8 cellular contexts compared by ENCODE assay signal in the genomic region with DNA sequence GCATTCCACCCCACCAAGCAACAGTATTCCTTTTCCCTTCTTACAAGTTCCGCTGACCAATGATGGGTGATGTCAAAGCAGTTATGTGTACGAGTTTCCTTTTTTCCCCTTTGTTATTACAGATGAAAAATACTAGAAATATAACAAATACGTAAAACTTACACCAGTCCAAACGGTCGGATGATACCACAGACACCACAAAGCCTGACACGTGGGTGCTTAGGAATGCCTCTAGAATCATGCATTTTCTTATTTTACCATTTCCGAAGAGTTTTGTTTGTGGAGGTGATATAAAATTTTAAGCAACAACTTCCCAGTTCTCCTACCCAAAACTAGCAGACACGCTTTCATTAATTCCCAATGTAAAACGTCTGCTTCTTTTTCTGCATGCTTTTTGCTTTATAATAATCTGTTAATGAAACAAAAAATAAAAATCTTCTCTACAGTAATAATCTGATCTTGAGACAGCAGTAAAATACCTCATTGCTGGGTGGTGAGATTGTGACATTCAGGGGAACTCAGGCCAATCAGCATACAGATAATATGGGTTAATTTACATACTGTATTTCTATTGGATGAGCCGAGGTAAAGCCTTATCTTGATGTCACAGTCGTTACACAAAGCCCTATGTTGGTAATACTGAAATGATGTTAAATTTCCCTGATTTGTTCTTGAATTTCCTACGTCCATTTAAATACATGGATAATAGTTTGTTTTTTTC. TPM values are rescaled to one million over a fixed set of nuclear protein-coding genes. Genes with fewer than 3 reads are reported as not detected.
DNase-seq lines count a peak whose midpoint lies in the region; ATAC-seq lines count a peak whose summit lies in the region.

No MANE protein-coding gene starts in this region.

- peaks cover 10% of the 10 kb centered on the region for H3K4me1 Mint-ChIP-seq in activated T-helper 2 cell treated with anti-CD3 and anti-CD28 coated beads, Interferon-gamma antibody, Interleukin-2, Interleukin-4, amounts not matched to agents 10 μg/mL and 5 μg/mL and 100 μg/mL, durations not matched to agents 14 hours and 24 hours and 36 hours (ENCODE audit: low read depth)

- intact Hi-C loops in activated T-helper 2 cell treated with anti-CD3 and anti-CD28 coated beads, Interferon-gamma antibody, Interleukin-2, Interleukin-4, amounts not matched to agents 10 μg/mL and 5 μg/mL and 100 μg/mL, durations not matched to agents 14 hours and 24 hours and 36 hours (cut with micrococcal nuclease): loop anchor here (2.0 kb wide), 1 partner anchor 31 kb away; the partner anchor contains the start of gene SMIM30

- H4K20me1 ChIP-seq in Karpas-422 (ENCODE audit: insufficient read depth, low read depth, low read length): no peaks in the 10 kb centered on the region

- peak overlapping the region; percentile 52 for H3K4me3 Mint-ChIP-seq in activated T-helper 2 cell treated with anti-CD3 and anti-CD28 coated beads, Interferon-gamma antibody, Interleukin-2, Interleukin-4, amounts not matched to agents 10 μg/mL and 5 μg/mL and 100 μg/mL, durations not matched to agents 14 hours and 24 hours and 36 hours (ENCODE audit: low read depth)

- no peak overlapping the region for H3K4me3 ChIP-seq in Karpas-422 (ENCODE audit: low read length)

- no peaks in the 10 kb centered on the region for H3K27me3 ChIP-seq in Karpas-422 (ENCODE audit: low read length)

- no peak overlapping the region for H3K9ac ChIP-seq in Karpas-422 (ENCODE audit: low read length)

- no peak for ATAC-seq in HG02870 (IDR thresholded peaks at IDR 0.05; ENCODE audit: unreplicated experiment)

- no peaks in the 10 kb centered on the region for H3K36me3 ChIP-seq in Karpas-422 (ENCODE audit: insufficient read depth, low read length)

- no peaks in the 10 kb centered on the region for H3K9me2 ChIP-seq in Karpas-422 (replicated peaks; ENCODE audit: insufficient read depth, low read length)

- peaks cover 53% of the 10 kb centered on the region for H3K27me3 Mint-ChIP-seq in activated T-helper 2 cell treated with anti-CD3 and anti-CD28 coated beads, Interferon-gamma antibody, Interleukin-2, Interleukin-4, amounts not matched to agents 10 μg/mL and 5 μg/mL and 100 μg/mL, durations not matched to agents 14 hours and 24 hours and 36 hours (ENCODE audit: low read depth)

- no peaks in the 10 kb centered on the region for H3K79me2 ChIP-seq in Karpas-422 (ENCODE audit: low read length)

- no peak overlapping the region for H3K27ac Mint-ChIP-seq in activated T-helper 2 cell treated with anti-CD3 and anti-CD28 coated beads, Interferon-gamma antibody, Interleukin-2, Interleukin-4, amounts not matched to agents 10 μg/mL and 5 μg/mL and 100 μg/mL, durations not matched to agents 14 hours and 24 hours and 36 hours

- no peaks in the 10 kb centered on the region for H3K9me3 Mint-ChIP-seq in activated T-helper 2 cell treated with anti-CD3 and anti-CD28 coated beads, Interferon-gamma antibody, Interleukin-2, Interleukin-4, amounts not matched to agents 10 μg/mL and 5 μg/mL and 100 μg/mL, durations not matched to agents 14 hours and 24 hours and 36 hours

- H3K36me3 Mint-ChIP-seq in activated T-helper 2 cell treated with anti-CD3 and anti-CD28 coated beads, Interferon-gamma antibody, Interleukin-2, Interleukin-4, amounts not matched to agents 10 μg/mL and 5 μg/mL and 100 μg/mL, durations not matched to agents 14 hours and 24 hours and 36 hours (ENCODE audit: low read depth): no peaks in the 10 kb centered on the region

- H2AFZ ChIP-seq in Karpas-422 (ENCODE audit: low read length): no peak overlapping the region

- no peak overlapping the region for H3K4me2 ChIP-seq in Karpas-422 (ENCODE audit: low read depth, low read length, poor library complexity, severe bottlenecking)

- H3K4me1 ChIP-seq in Karpas-422 (ENCODE audit: low read length): peaks cover 5% of the 10 kb centered on the region; the same call in 1 of the 2 replicates

- no peaks in the 10 kb centered on the region for H3K9me3 ChIP-seq in Karpas-422 (ENCODE audit: low read length)

- peak; percentile 65 for DNase-seq in CMK (ENCODE audit: low read depth)
- DNase-seq in Kasumi-1 (lab: John Stamatoyannopoulos, UW): peak; percentile 19 to 33
- no peak for DNase-seq in activated T-helper 2 cell treated with anti-CD3 and anti-CD28 coated beads, Interferon-gamma antibody, Interleukin-2, Interleukin-4, amounts not matched to agents 10 μg/mL and 5 μg/mL and 100 μg/mL, durations not matched to agents 14 hours and 24 hours and 36 hours (ENCODE audit: low spot score)
- peak; percentile 14 for DNase-seq in hepatic stellate cell (ENCODE audit: low spot score)
- peak; percentile 63 for DNase-seq in smooth muscle cell of the brain vasculature (ENCODE audit: low read depth, low spot score)
- no peak for DNase-seq in activated gamma-delta T cell (lab: John Stamatoyannopoulos, UW)
- DNase-seq in Karpas-422: no peak

- no peak overlapping the region for H3K27ac ChIP-seq in Karpas-422 (ENCODE audit: low read length)

RNA-seq across cellular contexts. Expression of gene GPR85, which starts 0.8 kb away (rescaled TPM):
- total RNA-seq in activated T-helper 2 cell treated with anti-CD3 and anti-CD28 coated beads, Interferon-gamma antibody, Interleukin-2, Interleukin-4, amounts not matched to agents 10 μg/mL and 5 μg/mL and 100 μg/mL, durations not matched to agents 14 hours and 24 hours and 36 hours: not detected in 2 replicates
- total RNA-seq in Karpas-422 (2014; rRNA removed; shearing (Covaris generic); ENCODE audit: low replicate concordance): 0.07 TPM in 1 of 2 replicates, not detected in the other

RNA-seq across cellular contexts. Expression of gene SMIM30, which starts 30.9 kb away (rescaled TPM):
- 43.5 and 45.6 TPM in 2 replicates for total RNA-seq in activated T-helper 2 cell treated with anti-CD3 and anti-CD28 coated beads, Interferon-gamma antibody, Interleukin-2, Interleukin-4, amounts not matched to agents 10 μg/mL and 5 μg/mL and 100 μg/mL, durations not matched to agents 14 hours and 24 hours and 36 hours
- 21.6 and 50.4 TPM in 2 replicates for total RNA-seq in Karpas-422 (2014; rRNA removed; shearing (Covaris generic); ENCODE audit: low replicate concordance)

Comparison
In these comparisons a context has a peak if more than half of its experiments do, and no peak if none do; other contexts are left out.
1. DNase-seq: peak in CMK (single experiment), Kasumi-1 (2 of 2), hepatic stellate cell (single experiment) and smooth muscle cell of the brain vasculature (single experiment); none in activated T-helper 2 cell treated with anti-CD3 and anti-CD28 coated beads, Interferon-gamma antibody, Interleukin-2, Interleukin-4, amounts not matched to agents 10 μg/mL and 5 μg/mL and 100 μg/mL, durations not matched to agents 14 hours and 24 hours and 36 hours (single experiment), activated gamma-delta T cell (single experiment) and Karpas-422 (single experiment).